24 cellular contexts compared by ENCODE assay signal in the genomic region with DNA sequence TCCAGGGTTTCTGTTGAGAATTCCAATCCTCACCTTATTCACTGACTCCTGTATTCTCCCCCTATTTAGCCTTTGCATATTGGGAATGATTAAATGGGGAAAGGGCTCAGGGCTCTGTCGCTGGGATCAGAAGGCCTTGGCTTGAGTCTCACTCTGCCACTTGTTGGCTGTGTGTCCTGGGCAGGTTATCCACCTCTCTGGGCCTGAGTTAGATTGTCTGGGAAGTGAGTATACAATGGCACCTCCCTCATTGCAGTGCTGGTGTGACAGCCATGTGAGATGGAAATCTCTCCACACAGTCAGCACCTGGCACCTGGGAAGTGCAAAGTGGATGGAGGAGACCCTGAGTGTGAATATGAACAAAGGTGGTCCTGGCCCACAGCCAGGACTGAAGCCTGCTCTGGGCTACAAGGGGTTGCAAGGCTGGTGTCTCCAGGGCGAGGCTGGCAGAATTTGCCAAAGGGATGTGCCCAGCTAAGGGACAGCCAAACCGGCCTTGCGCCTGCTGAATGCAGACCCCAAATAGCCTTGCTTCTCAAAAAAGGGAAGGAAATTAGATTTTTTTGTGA.
"Had no signal": no experiment of that assay in that cellular context is flagged by ENCODE, and none has a peak within 500 bp of the region (broad histone marks: within the 10 kb centered on the region; RNA-seq: fewer than 3 reads in every experiment).

No MANE protein-coding gene starts in this region.

- H3K27ac Mint-ChIP-seq: activated B cell treated with CpG ODN at 0.5 μM for 24 hours; activated CD4-positive, alpha-beta T cell treated with anti-CD3 and anti-CD28 coated beads, Interleukin-2, amount 10 ng/mL, durations not matched to agents 24 days and 14 days; activated CD8-positive, alpha-beta memory T cell treated with anti-CD3 and anti-CD28 coated beads, Interleukin-2, amount 10 ng/mL, durations not matched to agents 7 days and 5 days; activated naive CD4-positive, alpha-beta T cell treated with anti-CD3 and anti-CD28 coated beads for 36 hours; activated naive CD8-positive, alpha-beta T cell; activated T-cell treated with anti-CD3 and anti-CD28 coated beads, Interleukin-2, amount 50 U/mL, for 24 hours; activated T-helper 1 cell treated with anti-CD3 and anti-CD28 coated beads, Interleukin-12 subunit alpha, Interleukin-12 subunit beta, Interleukin-2, Interleukin-4 antibody, amounts not matched to agents 30 ng/mL and 10 ng/mL and 1 ng/mL, durations not matched to agents 14 hours and 24 hours and 36 hours; T-cell had no signal

- H3K9me3 Mint-ChIP-seq: activated B cell treated with CpG ODN at 0.5 μM for 24 hours; activated CD4-positive, alpha-beta T cell treated with anti-CD3 and anti-CD28 coated beads, Interleukin-2, amount 10 ng/mL, durations not matched to agents 24 days and 14 days; activated naive CD4-positive, alpha-beta T cell treated with anti-CD3 and anti-CD28 coated beads for 36 hours; activated T-cell treated with anti-CD3 and anti-CD28 coated beads, Interleukin-2, amount 50 U/mL, for 24 hours; activated T-helper 1 cell treated with anti-CD3 and anti-CD28 coated beads, Interleukin-12 subunit alpha, Interleukin-12 subunit beta, Interleukin-2, Interleukin-4 antibody, amounts not matched to agents 30 ng/mL and 10 ng/mL and 1 ng/mL, durations not matched to agents 14 hours and 24 hours and 36 hours; T-cell had no signal

- H3K4me3 Mint-ChIP-seq: activated B cell treated with CpG ODN at 0.5 μM for 24 hours; activated CD4-positive, alpha-beta T cell treated with anti-CD3 and anti-CD28 coated beads, Interleukin-2, amount 10 ng/mL, durations not matched to agents 24 days and 14 days; activated CD8-positive, alpha-beta memory T cell treated with anti-CD3 and anti-CD28 coated beads, Interleukin-2, amount 10 ng/mL, durations not matched to agents 7 days and 5 days; activated naive CD4-positive, alpha-beta T cell treated with anti-CD3 and anti-CD28 coated beads for 36 hours; activated naive CD8-positive, alpha-beta T cell; activated T-cell treated with anti-CD3 and anti-CD28 coated beads, Interleukin-2, amount 50 U/mL, for 24 hours; activated T-helper 1 cell treated with anti-CD3 and anti-CD28 coated beads, Interleukin-12 subunit alpha, Interleukin-12 subunit beta, Interleukin-2, Interleukin-4 antibody, amounts not matched to agents 30 ng/mL and 10 ng/mL and 1 ng/mL, durations not matched to agents 14 hours and 24 hours and 36 hours; T-cell had no signal

- ATAC-seq: activated CD8-positive, alpha-beta memory T cell treated with anti-CD3 and anti-CD28 coated beads, Interleukin-2, amount 10 ng/mL, durations not matched to agents 7 days and 5 days; T-cell had no signal

- DNase-seq: activated B cell treated with CpG ODN at 0.5 μM for 24 hours; activated CD4-positive, alpha-beta T cell treated with anti-CD3 and anti-CD28 coated beads for 1 hour; activated CD4-positive, alpha-beta T cell treated with anti-CD3 and anti-CD28 coated beads, Interleukin-2, amount 10 ng/mL, durations not matched to agents 24 days and 14 days; activated CD4-positive, alpha-beta T cell treated with anti-CD3 and anti-CD28 coated beads, Interleukin-2, amount 50 U/mL, for 48 hours; activated CD8-positive, alpha-beta memory T cell treated with anti-CD3 and anti-CD28 coated beads, Interleukin-2, amount 10 ng/mL, durations not matched to agents 7 days and 5 days; activated gamma-delta T cell; activated naive CD4-positive, alpha-beta T cell treated with anti-CD3 and anti-CD28 coated beads for 36 hours; activated T-cell treated with anti-CD3 and anti-CD28 coated beads, Interleukin-2, amount 50 U/mL, for 24 hours; amygdala; MM.1S; NCI-H146; NCI-H187 treated with DMSO at 0.1 percent for 48 hours; NCI-H2081 treated with DMSO at 0.1 percent for 48 hours; NCI-H446; SHP77 treated with DMSO at 0.1 percent for 48 hours; T-cell; T-helper 2 cell; T1000 had no signal

- H3K4me1 Mint-ChIP-seq: activated B cell treated with CpG ODN at 0.5 μM for 24 hours; activated CD4-positive, alpha-beta T cell treated with anti-CD3 and anti-CD28 coated beads, Interleukin-2, amount 10 ng/mL, durations not matched to agents 24 days and 14 days; activated CD8-positive, alpha-beta memory T cell treated with anti-CD3 and anti-CD28 coated beads, Interleukin-2, amount 10 ng/mL, durations not matched to agents 7 days and 5 days; T-cell had no signal

- FAIRE-seq: astrocyte, RCC 7860, TTC549 had no signal

- H3K36me3 Mint-ChIP-seq: activated CD8-positive, alpha-beta memory T cell treated with anti-CD3 and anti-CD28 coated beads, Interleukin-2, amount 10 ng/mL, durations not matched to agents 7 days and 5 days; activated naive CD8-positive, alpha-beta T cell; brain; T-cell had no signal
